ENCODE assay signal across 8 cellular contexts in genomic region chr19:45863335-45863839, GRCh38. TPM values are rescaled to one million over a fixed set of nuclear protein-coding genes. Genes with fewer than 3 reads are reported as not detected.
DNase-seq lines count a peak whose midpoint lies in the region; ATAC-seq and TF ChIP-seq lines count a peak whose summit lies in the region.

No MANE protein-coding gene starts in this region.

- H3K27me3 ChIP-seq in adipocyte (replicated peaks; ENCODE audit: control insufficient read depth, insufficient read depth, low read length), result peaks cover 28% of the 10 kb centered on the region
- peaks cover 13 to 39% of the 10 kb centered on the region in 2 donors for H3K27me3 ChIP-seq in left lung
- H3K27me3 ChIP-seq in thoracic aorta (replicated peaks; ENCODE audit: insufficient read depth), result peaks cover 9% of the 10 kb centered on the region

- intact Hi-C loops in activated CD4-positive, alpha-beta T cell treated with anti-CD3 and anti-CD28 coated beads, Interleukin-2, amount 10 ng/mL, durations not matched to agents 24 days and 14 days (cut with micrococcal nuclease), result loop anchor here (1.0 to 5.0 kb wide), 6 partner anchors 23 to 171 kb away; partner anchors contain the start of genes CCDC61, FBXO46, IRF2BP1 and MYPOP
- intact Hi-C loops in left lung (cut with DNase I), result no loop called here
- intact Hi-C loops in head of caudate nucleus (cut with DNase I), result loop anchor here (2.0 kb wide), 1 partner anchor 23 kb away; the partner anchor contains the start of gene IRF2BP1

- ATAC-seq in left lung (no peak), thoracic aorta (ENCODE audit: insufficient number of reproducible peaks, low FRiP score, low read depth) (no peak), HG03175 (IDR thresholded peaks at IDR 0.05; ENCODE audit: unreplicated experiment) (no peak)

- peaks cover 7% of the 10 kb centered on the region for H3K36me3 ChIP-seq in adipocyte (ENCODE audit: control insufficient read depth, insufficient read depth, low read length, severe bottlenecking)
- H3K36me3 ChIP-seq in left lung, result peaks cover 0 to 26% of the 10 kb centered on the region in 2 donors
- peaks cover 5% of the 10 kb centered on the region for H3K36me3 ChIP-seq in thoracic aorta

- H3K27ac Mint-ChIP-seq in activated CD4-positive, alpha-beta T cell treated with anti-CD3 and anti-CD28 coated beads, Interleukin-2, amount 10 ng/mL, durations not matched to agents 24 days and 14 days, result peak overlapping the region; percentile 97

- H3K4me1 ChIP-seq in adipocyte (ENCODE audit: control insufficient read depth, insufficient read depth, low read length), result peaks cover 9% of the 10 kb centered on the region
- H3K4me1 ChIP-seq in left lung, result peaks cover 5 to 33% of the 10 kb centered on the region in 2 donors
- H3K4me1 ChIP-seq in thoracic aorta (ENCODE audit: control insufficient read depth in 1 of 2, low read depth in 2 of 2), result peaks cover 13 to 30% of the 10 kb centered on the region in 2 donors

- H3K27me3 Mint-ChIP-seq in activated CD4-positive, alpha-beta T cell treated with anti-CD3 and anti-CD28 coated beads, Interleukin-2, amount 10 ng/mL, durations not matched to agents 24 days and 14 days, result peaks cover 38% of the 10 kb centered on the region

- TF ChIP-seq CTCF in left lung (IDR thresholded peaks at IDR 0.05) (no peak), thoracic aorta (IDR thresholded peaks at IDR 0.05) (no peak)

- no peak for DNase-seq in activated CD4-positive, alpha-beta T cell treated with anti-CD3 and anti-CD28 coated beads, Interleukin-2, amount 10 ng/mL, durations not matched to agents 24 days and 14 days
- DNase-seq in activated CD4-positive, alpha-beta T cell treated with anti-CD3 and anti-CD28 coated beads for 48 hours, result no peak
- DNase-seq in adipocyte (ENCODE audit: low read depth), result no peak
- peak in 1 of 2 donors; percentile 74 for DNase-seq in left lung
- no peak for DNase-seq in thoracic aorta (ENCODE audit: low spot score)
- DNase-seq in stimulated activated CD4-positive, alpha-beta T cell treated with anti-CD3 and anti-CD28 coated beads, Interleukin-2, amount 100 ng/mL, for 48 hours, result no peak
- no peak for DNase-seq in head of caudate nucleus

- H3K36me3 Mint-ChIP-seq in activated CD4-positive, alpha-beta T cell treated with anti-CD3 and anti-CD28 coated beads, Interleukin-2, amount 10 ng/mL, durations not matched to agents 24 days and 14 days (ENCODE audit: low read depth), result peaks cover 15% of the 10 kb centered on the region

- peaks cover 21% of the 10 kb centered on the region for H3K4me1 Mint-ChIP-seq in activated CD4-positive, alpha-beta T cell treated with anti-CD3 and anti-CD28 coated beads, Interleukin-2, amount 10 ng/mL, durations not matched to agents 24 days and 14 days

- H3K9me3 ChIP-seq in adipocyte (ENCODE audit: control insufficient read depth, low read length), result no peaks in the 10 kb centered on the region
- H3K9me3 ChIP-seq in left lung, result no peaks in the 10 kb centered on the region
- no peaks in the 10 kb centered on the region for H3K9me3 ChIP-seq in thoracic aorta

- no peaks in the 10 kb centered on the region for H3K9me3 Mint-ChIP-seq in activated CD4-positive, alpha-beta T cell treated with anti-CD3 and anti-CD28 coated beads, Interleukin-2, amount 10 ng/mL, durations not matched to agents 24 days and 14 days

- peak overlapping the region; percentile 84 for H3K4me3 ChIP-seq in adipocyte (ENCODE audit: low read length)
- H3K4me3 ChIP-seq in left lung, result peak overlapping the region; percentile 84 to 98
- peak overlapping the region; percentile 85 for H3K4me3 ChIP-seq in thoracic aorta

- H3K4me3 Mint-ChIP-seq in activated CD4-positive, alpha-beta T cell treated with anti-CD3 and anti-CD28 coated beads, Interleukin-2, amount 10 ng/mL, durations not matched to agents 24 days and 14 days, result peak overlapping the region; percentile 90

- peak overlapping the region; percentile 66 for H3K9ac ChIP-seq in adipocyte (ENCODE audit: low read length)

- H3K27ac ChIP-seq in left lung (no peak overlapping the region), thoracic aorta (no peak overlapping the region)

RNA-seq across cellular contexts. Expression of gene SYMPK, which starts 0.4 kb away (rescaled TPM):
- total RNA-seq in activated CD4-positive, alpha-beta T cell treated with anti-CD3 and anti-CD28 coated beads, Interleukin-2, amount 10 ng/mL, durations not matched to agents 24 days and 14 days, result 124 and 131 TPM in 2 replicates
- total RNA-seq in left lung (10 to 100 TPM; 69.0 to 69.3 TPM), thoracic aorta (10 to 100 TPM; 48.8 to 84.7 TPM)

RNA-seq across cellular contexts. Expression of gene FOXA3, which starts 0.7 kb away (rescaled TPM):
- 0.23 TPM in 1 of 2 replicates, not detected in the other for total RNA-seq in activated CD4-positive, alpha-beta T cell treated with anti-CD3 and anti-CD28 coated beads, Interleukin-2, amount 10 ng/mL, durations not matched to agents 24 days and 14 days
- total RNA-seq in left lung (1 to 10 TPM in 1 of 2 donors, under 1 TPM in 1; 0.45 to 1.6 TPM), thoracic aorta (not detected)

RNA-seq across cellular contexts. Expression of gene IRF2BP1, which starts 22.6 kb away (rescaled TPM):
- 18.5 and 18.9 TPM in 2 replicates for total RNA-seq in activated CD4-positive, alpha-beta T cell treated with anti-CD3 and anti-CD28 coated beads, Interleukin-2, amount 10 ng/mL, durations not matched to agents 24 days and 14 days
- total RNA-seq in left lung (10 to 100 TPM; 18.0 to 20.3 TPM), thoracic aorta (10 to 100 TPM; 25.0 to 25.5 TPM)

RNA-seq across cellular contexts. Expression of gene MYPOP, which starts 39.0 kb away (rescaled TPM):
- total RNA-seq in activated CD4-positive, alpha-beta T cell treated with anti-CD3 and anti-CD28 coated beads, Interleukin-2, amount 10 ng/mL, durations not matched to agents 24 days and 14 days, result 5.5 and 5.9 TPM in 2 replicates
- 1 to 10 TPM; 7.2 to 8.7 TPM for total RNA-seq in left lung
- 1 to 10 TPM; 6.1 to 8.8 TPM for total RNA-seq in thoracic aorta

RNA-seq across cellular contexts. Expression of gene RSPH6A, which starts 48.3 kb away (rescaled TPM):
- 0.35 and 0.38 TPM in 2 replicates for total RNA-seq in activated CD4-positive, alpha-beta T cell treated with anti-CD3 and anti-CD28 coated beads, Interleukin-2, amount 10 ng/mL, durations not matched to agents 24 days and 14 days
- under 1 TPM in 1 of 2 donors, not detected in 1; 0.13 TPM for total RNA-seq in left lung
- not detected for total RNA-seq in thoracic aorta

Comparison
In these comparisons a context has a peak if more than half of its experiments do, and no peak if none do; other contexts are left out.
1. intact Hi-C loops: an anchor here in activated CD4-positive, alpha-beta T cell treated with anti-CD3 and anti-CD28 coated beads, Interleukin-2, amount 10 ng/mL, durations not matched to agents 24 days and 14 days (1.0 to 5.0 kb wide) and head of caudate nucleus (2.0 kb wide); none called in left lung.